In genomic region chr15:29919380-29919881, GRCh38 we compare ENCODE assay signal across 24 cellular contexts.
DNase-seq lines count a peak whose midpoint lies in the region; ATAC-seq, FAIRE-seq and TF ChIP-seq lines count a peak whose summit lies in the region.
"Had no signal": no experiment of that assay in that cellular context is flagged by ENCODE, and none has a peak within 500 bp of the region (broad histone marks: within the 10 kb centered on the region; RNA-seq: fewer than 3 reads in every experiment).

No MANE protein-coding gene starts in this region.

- peaks cover 32% of the 10 kb centered on the region for H3K4me1 Mint-ChIP-seq in progenitor cell of endocrine pancreas (ENCODE audit: low read depth)
- H3K4me1 Mint-ChIP-seq: CD4-positive, alpha-beta memory T cell; IgD-negative memory B cell had no signal

- no peak overlapping the region for H2AFZ ChIP-seq in mesenchymal stem cell (ENCODE audit: low read depth, low read length)

- no peak overlapping the region for H4K8ac ChIP-seq in mesenchymal stem cell (ENCODE audit: low read length)

- H3K23ac ChIP-seq in mesenchymal stem cell (ENCODE audit: low read length in 2 of 2): no peak overlapping the region

- no peak overlapping the region for H3K18ac ChIP-seq in mesenchymal stem cell (ENCODE audit: low read depth in 1 of 2, low read length in 2 of 2)

- no peak overlapping the region for H3K14ac ChIP-seq in mesenchymal stem cell (ENCODE audit: low read length in 2 of 2)

- no peaks in the 10 kb centered on the region for H3K36me3 Mint-ChIP-seq in progenitor cell of endocrine pancreas (ENCODE audit: insufficient read depth)
- H3K36me3 Mint-ChIP-seq: CD4-positive, alpha-beta memory T cell had no signal

- H2BK120ac ChIP-seq in mesenchymal stem cell (ENCODE audit: low read depth, low read length): no peak overlapping the region

- no peak overlapping the region for H2BK15ac ChIP-seq in mesenchymal stem cell (ENCODE audit: low read depth, poor library complexity, severe bottlenecking)

- no peak overlapping the region for H3K9ac ChIP-seq in mesenchymal stem cell (ENCODE audit: low read length)
- H3K9ac ChIP-seq: BLaER1 treated with 17β-estradiol and CSF1 and Interleukin-3, amounts not matched to agents 10 nM and 100 nM had no signal

- H3K27ac ChIP-seq in RWPE2 (ENCODE audit: poor library complexity, severe bottlenecking) (peak overlapping the region; percentile 97), mesenchymal stem cell (ENCODE audit: low read length, poor library complexity, severe bottlenecking) (no peak overlapping the region)
- H3K27ac ChIP-seq: 22Rv1; BLaER1 treated with 17β-estradiol and CSF1 and Interleukin-3, amounts not matched to agents 10 nM and 100 nM; SK-N-MC had no signal

- H3K4me1 ChIP-seq in RWPE2 (ENCODE audit: insufficient read depth, poor library complexity, severe bottlenecking) (peaks cover 53% of the 10 kb centered on the region), mesenchymal stem cell (ENCODE audit: control insufficient read depth, insufficient read depth, low read depth, low read length) (peaks cover 21% of the 10 kb centered on the region)
- H3K4me1 ChIP-seq: BLaER1 treated with 17β-estradiol and CSF1 and Interleukin-3, amounts not matched to agents 10 nM and 100 nM had no signal

- no peaks in the 10 kb centered on the region for H3K9me3 Mint-ChIP-seq in progenitor cell of endocrine pancreas (ENCODE audit: low read depth)

- no peak overlapping the region for H4K91ac ChIP-seq in mesenchymal stem cell (ENCODE audit: low read length)

- H3K27me3 ChIP-seq in RWPE2 (ENCODE audit: insufficient read depth, poor library complexity, severe bottlenecking): no peaks in the 10 kb centered on the region
- peaks cover 0 to 19% of the 10 kb centered on the region in 2 experiments for H3K27me3 ChIP-seq in mesenchymal stem cell (ENCODE audit: control insufficient read depth in 1 of 2, insufficient read depth in 1 of 2, low read length in 2 of 2)
- H3K27me3 ChIP-seq: BLaER1 treated with 17β-estradiol and CSF1 and Interleukin-3, amounts not matched to agents 10 nM and 100 nM had no signal

- H3K4me3 Mint-ChIP-seq in progenitor cell of endocrine pancreas (ENCODE audit: low read depth): no peak overlapping the region
- H3K4me3 Mint-ChIP-seq: CD4-positive, alpha-beta memory T cell; IgD-negative memory B cell had no signal

- WGBS in mesenchymal stem cell: 95% methylated on average over 2 of the region's 2 CpGs

- H3K4me2 ChIP-seq in mesenchymal stem cell (ENCODE audit: low read length, poor library complexity, severe bottlenecking): no peak overlapping the region
- H3K4me2 ChIP-seq: BLaER1 treated with 17β-estradiol and CSF1 and Interleukin-3, amounts not matched to agents 10 nM and 100 nM had no signal

- H3K9me3 ChIP-seq in RWPE2 (ENCODE audit: severe bottlenecking) (no peaks in the 10 kb centered on the region), mesenchymal stem cell (ENCODE audit: control insufficient read depth, low read length) (no peaks in the 10 kb centered on the region)
- H3K9me3 ChIP-seq: BLaER1 treated with 17β-estradiol and CSF1 and Interleukin-3, amounts not matched to agents 10 nM and 100 nM; HAP-1 had no signal

- DNase-seq in DMS 273 (lab: John Stamatoyannopoulos, UW; ENCODE audit: unreplicated experiment) (peak; percentile 16), DMS 273 treated with DMSO at 0.1 percent for 48 hours (lab: John Stamatoyannopoulos, UW) (no peak), RWPE2 (ENCODE audit: low spot score) (no peak), mesenchymal stem cell (no peak), progenitor cell of endocrine pancreas (ENCODE audit: low spot score, unreplicated experiment) (no peak), HuH-7.5 (ENCODE audit: low spot score) (no peak), D721Med (ENCODE audit: insufficient read length, low spot score) (no peak)
- DNase-seq: CD4-positive, alpha-beta memory T cell; DMS53; GF-D8; MV-4-11; NCI-H1105 treated with DMSO at 0.1 percent for 48 hours; NCI-H2081; NCI-H2171; NCI-H345; NCI-H526; SHP77 treated with DMSO at 0.1 percent for 48 hours; SW 1271 had no signal

- H3K27ac Mint-ChIP-seq in progenitor cell of endocrine pancreas: peak overlapping the region; percentile 13
- H3K27ac Mint-ChIP-seq: CD4-positive, alpha-beta memory T cell; IgD-negative memory B cell had no signal

- H2BK5ac ChIP-seq in mesenchymal stem cell (ENCODE audit: low read depth, low read length, poor library complexity, severe bottlenecking): no peak overlapping the region

- H3K27me3 Mint-ChIP-seq in progenitor cell of endocrine pancreas: peaks cover 14% of the 10 kb centered on the region
- H3K27me3 Mint-ChIP-seq: IgD-negative memory B cell had no signal

- TF ChIP-seq CTCF in RWPE2 (IDR thresholded peaks at IDR 0.05; ENCODE audit: poor library complexity, severe bottlenecking): no peak
- TF ChIP-seq CTCF in progenitor cell of endocrine pancreas (IDR thresholded peaks at IDR 0.05; ENCODE audit: unreplicated experiment): no peak
- no peak for TF ChIP-seq CTCF in D721Med (IDR thresholded peaks at IDR 0.05; ENCODE audit: insufficient read depth, missing control alignments)

- H2BK12ac ChIP-seq in mesenchymal stem cell (ENCODE audit: low read length in 2 of 2): peak overlapping the region in 1 of 2 experiments; percentile 8

- no peaks in the 10 kb centered on the region for H3K79me1 ChIP-seq in mesenchymal stem cell (replicated peaks; ENCODE audit: low read length, poor library complexity, severe bottlenecking)

- no peak for FAIRE-seq in D721Med (lab: Jason Lieb, UNC)

- ATAC-seq in RWPE2 (ENCODE audit: low read depth): no peak
- no peak for ATAC-seq in GM21447 (IDR thresholded peaks at IDR 0.05; ENCODE audit: unreplicated experiment)

- H3K36me3 ChIP-seq in RWPE2 (ENCODE audit: low read depth) (no peaks in the 10 kb centered on the region), mesenchymal stem cell (ENCODE audit: control insufficient read depth in 1 of 2, insufficient read depth in 2 of 2, low read depth in 1 of 2, low read length in 2 of 2) (no peaks in the 10 kb centered on the region)
- H3K36me3 ChIP-seq: BLaER1 treated with 17β-estradiol and CSF1 and Interleukin-3, amounts not matched to agents 10 nM and 100 nM; HAP-1 had no signal

- no peak overlapping the region for H3K4me3 ChIP-seq in RWPE2 (ENCODE audit: severe bottlenecking)
- no peak overlapping the region for H3K4me3 ChIP-seq in mesenchymal stem cell (ENCODE audit: insufficient read depth in 1 of 2, low read depth in 1 of 2, low read length in 2 of 2)
- H3K4me3 ChIP-seq: BLaER1 treated with 17β-estradiol and CSF1 and Interleukin-3, amounts not matched to agents 10 nM and 100 nM; HAP-1; SK-N-MC had no signal

- H3K4ac ChIP-seq in mesenchymal stem cell (ENCODE audit: low read depth in 1 of 2, low read length in 2 of 2): no peak overlapping the region

- H2AK5ac ChIP-seq in mesenchymal stem cell (ENCODE audit: low read length, severe bottlenecking): peak overlapping the region; percentile 51
